ENCODE assay signal across 8 cellular contexts in genomic region chr6:27871919-27872633, GRCh38. TPM values are rescaled to one million over a fixed set of nuclear protein-coding genes. Genes with fewer than 3 reads are reported as not detected.
A peak's percentile ranks its signal among the peaks of the same experiment; 100 is the strongest.
DNase-seq lines count a peak whose midpoint lies in the region; ATAC-seq and TF ChIP-seq lines count a peak whose summit lies in the region.

No MANE protein-coding gene starts in this region.

- intact Hi-C loops in dorsolateral prefrontal cortex (cut with DNase I) = no loop called here
- intact Hi-C loops in lower lobe of right lung (cut with DNase I) = no loop called here

- H3K27me3 ChIP-seq in ACC112 (ENCODE audit: insufficient read depth, low read length) (no peaks in the 10 kb centered on the region), dorsolateral prefrontal cortex (peaks cover 13 to 91% (median 81%) of the 10 kb centered on the region in 45 donors), lower lobe of right lung (ENCODE audit: low read depth) (peaks cover 22% of the 10 kb centered on the region)

- H3K27ac ChIP-seq in ACC112 (ENCODE audit: low read depth, low read length) (peak overlapping the region; percentile 87), dorsolateral prefrontal cortex (peak overlapping the region in 9 of 59 donors; percentile 3 to 72 (median 38)), lower lobe of right lung (peak overlapping the region; percentile 92)

- peak; percentile 52 for ATAC-seq in GM18858 (IDR thresholded peaks at IDR 0.05; ENCODE audit: unreplicated experiment)
- ATAC-seq in HG03095 (IDR thresholded peaks at IDR 0.05; ENCODE audit: unreplicated experiment) = peak; percentile 46
- ATAC-seq in lower lobe of right lung = peak; percentile 94 to 95

- H2AFZ ChIP-seq in ACC112 (ENCODE audit: low read length, unreplicated experiment) = peak overlapping the region; percentile 30

- H3K9me3 ChIP-seq in lower lobe of right lung = no peaks in the 10 kb centered on the region

- peak; percentile 61 for DNase-seq in NCI-H2196 treated with DMSO at 0.1 percent for 48 hours (lab: John Stamatoyannopoulos, UW; ENCODE audit: unreplicated experiment)
- peak; percentile 76 for DNase-seq in activated CD4-positive, alpha-beta T cell treated with anti-CD3 and anti-CD28 coated beads, Interleukin-2, amount 50 U/mL, for 1 hour
- DNase-seq in dorsolateral prefrontal cortex = peak in 2 of 10 donors; percentile 23 to 26
- DNase-seq in lower lobe of right lung = peak; percentile 78
- DNase-seq in stimulated activated CD8-positive, alpha-beta memory T cell treated with anti-CD3 and anti-CD28 coated beads, Interleukin-12 subunit alpha, Interleukin-12 subunit beta, amount 100 ng/mL, for 24 hours (ENCODE audit: extremely low read depth) = peak; percentile 56

- no peak for TF ChIP-seq CTCF in dorsolateral prefrontal cortex (IDR thresholded peaks at IDR 0.05 in 54 of 56, conservative IDR thresholded peaks at IDR 0.05 in 2 of 56; ENCODE audit: low read depth in 1 of 56, partially characterized antibody in 56 of 56)
- no peak for TF ChIP-seq CTCF in lower lobe of right lung (IDR thresholded peaks at IDR 0.05)

- H3K4me1 ChIP-seq in ACC112 (ENCODE audit: control insufficient read depth, insufficient read depth, low read length, unreplicated experiment) = peaks cover 9% of the 10 kb centered on the region
- peaks cover 28% of the 10 kb centered on the region for H3K4me1 ChIP-seq in lower lobe of right lung

- H3K79me2 ChIP-seq in ACC112 (ENCODE audit: control insufficient read depth, insufficient read depth, low read length, unreplicated experiment) = no peaks in the 10 kb centered on the region

- H3K4me3 ChIP-seq in ACC112 (ENCODE audit: low read depth, low read length) (peak overlapping the region; percentile 76), dorsolateral prefrontal cortex (peak overlapping the region in 57 of 59 donors; percentile 13 to 64 (median 45)), lower lobe of right lung (peak overlapping the region; percentile 58)

- H3K36me3 ChIP-seq in ACC112 (ENCODE audit: insufficient read depth, low read length) = no peaks in the 10 kb centered on the region
- no peaks in the 10 kb centered on the region for H3K36me3 ChIP-seq in lower lobe of right lung

RNA-seq across cellular contexts. Expression of gene OR2B2, which starts 40.1 kb away (rescaled TPM):
- not detected for total RNA-seq in dorsolateral prefrontal cortex
- not detected for total RNA-seq in lower lobe of right lung
